ENCODE assay signal across 9 cellular contexts in the genomic region with DNA sequence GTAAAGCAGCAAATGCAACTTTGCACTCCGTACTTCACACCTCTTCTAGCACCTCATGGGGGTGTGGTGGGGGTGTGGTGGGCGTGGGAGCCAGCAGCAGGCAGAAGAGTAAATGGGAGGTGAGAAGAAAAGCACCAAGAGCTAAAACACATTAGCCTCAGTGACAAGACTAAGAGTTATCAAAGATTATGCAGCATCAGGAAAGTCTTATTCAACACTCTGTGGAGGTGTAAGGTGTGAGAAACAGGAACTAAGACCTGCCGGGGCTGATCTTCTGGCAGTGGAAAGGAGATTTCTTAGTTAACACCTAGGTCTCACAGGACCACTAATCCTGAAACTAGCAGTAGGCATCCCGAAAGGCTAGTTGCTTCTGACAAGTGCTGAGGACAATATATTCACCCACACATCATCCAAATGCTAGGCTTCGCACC. TPM values are rescaled to one million over a fixed set of nuclear protein-coding genes. Genes with fewer than 3 reads are reported as not detected.
DNase-seq lines count a peak whose midpoint lies in the region; ATAC-seq and TF ChIP-seq lines count a peak whose summit lies in the region.
"Had no signal": no experiment of that assay in that cellular context is flagged by ENCODE, and none has a peak within 500 bp of the region (broad histone marks: within the 10 kb centered on the region; RNA-seq: fewer than 3 reads in every experiment).

No MANE protein-coding gene starts in this region.

- ATAC-seq in CD4-positive, alpha-beta T cell (ENCODE audit: poor library complexity), result peak; percentile 21
- peak; percentile 68 for ATAC-seq in GM19328 (IDR thresholded peaks at IDR 0.05; ENCODE audit: unreplicated experiment)
- peak; percentile 78 for ATAC-seq in HG03097 (IDR thresholded peaks at IDR 0.05; ENCODE audit: low FRiP score, unreplicated experiment)
- ATAC-seq in activated naive CD4-positive, alpha-beta T cell treated with anti-CD3 and anti-CD28 coated beads, Interleukin-2, amount 50 U/mL, for 72 hours, result peak; percentile 68 to 85
- ATAC-seq: naive thymus-derived CD8-positive, alpha-beta T cell had no signal

- intact Hi-C loops in CD4-positive, alpha-beta T cell (cut with DNase I, micrococcal nuclease), result loop anchor here in 1 of 2 experiments (5.0 kb wide), 1 partner anchor 359 kb away; no protein-coding TSS in a partner anchor
- intact Hi-C loops in thyroid gland (cut with DNase I), result no loop called here

- H3K27me3 ChIP-seq in CD4-positive, alpha-beta T cell (ENCODE audit: control insufficient read depth, insufficient read depth, low read length), result no peaks in the 10 kb centered on the region
- no peaks in the 10 kb centered on the region for H3K27me3 ChIP-seq in thyroid gland

- no peaks in the 10 kb centered on the region for H3K27me3 Mint-ChIP-seq in CD4-positive, alpha-beta T cell

- no peaks in the 10 kb centered on the region for H3K36me3 ChIP-seq in thyroid gland

- no peak for DNase-seq in CD4-positive, alpha-beta T cell
- peak in 1 of 2 donors; percentile 44 for DNase-seq in activated naive CD4-positive, alpha-beta T cell treated with anti-CD3 and anti-CD28 coated beads, Interleukin-2, amount 50 U/mL, for 72 hours (ENCODE audit: low spot score in 2 of 2)
- DNase-seq in HuH-7 (ENCODE audit: low spot score), result no peak
- no peak for DNase-seq in thyroid gland
- DNase-seq in NCI-H187 treated with DMSO at 0.1 percent for 48 hours (lab: John Stamatoyannopoulos, UW), result no peak
- DNase-seq in AG08395 (ENCODE audit: low spot score), result no peak
- DNase-seq: naive thymus-derived CD8-positive, alpha-beta T cell had no signal

- no peak overlapping the region for H3K4me3 Mint-ChIP-seq in CD4-positive, alpha-beta T cell

- no peak overlapping the region for H3K27ac Mint-ChIP-seq in CD4-positive, alpha-beta T cell
- no peak overlapping the region for H3K27ac Mint-ChIP-seq in activated naive CD4-positive, alpha-beta T cell treated with anti-CD3 and anti-CD28 coated beads, Interleukin-2, amount 50 U/mL, for 72 hours

- no peaks in the 10 kb centered on the region for H3K36me3 Mint-ChIP-seq in CD4-positive, alpha-beta T cell (ENCODE audit: low read depth)
- no peaks in the 10 kb centered on the region for H3K36me3 Mint-ChIP-seq in activated naive CD4-positive, alpha-beta T cell treated with anti-CD3 and anti-CD28 coated beads, Interleukin-2, amount 50 U/mL, for 72 hours
- H3K36me3 Mint-ChIP-seq: naive thymus-derived CD8-positive, alpha-beta T cell had no signal

- H3K27ac ChIP-seq in CD4-positive, alpha-beta T cell (ENCODE audit: low read depth, low read length), result no peak overlapping the region
- H3K27ac ChIP-seq in thyroid gland, result no peak overlapping the region

- no peaks in the 10 kb centered on the region for H3K9me3 ChIP-seq in CD4-positive, alpha-beta T cell (ENCODE audit: control insufficient read depth, low read length)
- H3K9me3 ChIP-seq in thyroid gland, result no peaks in the 10 kb centered on the region

- H3K4me1 Mint-ChIP-seq in CD4-positive, alpha-beta T cell (ENCODE audit: low read depth), result peaks cover 59% of the 10 kb centered on the region

- H3K4me3 ChIP-seq in thyroid gland (replicated peaks in 1 of 3), result no peak overlapping the region

- WGBS in thyroid gland, 2 donors, result 87 to 91% methylated on average over 5 of the region's 5 CpGs

- CTCF ChIA-PET in CD4-positive, alpha-beta T cell (lab: Charles Lee), result no interaction called here

- POLR2A ChIA-PET in CD4-positive, alpha-beta T cell (lab: Charles Lee), result no interaction called here

- no peaks in the 10 kb centered on the region for H3K9me3 Mint-ChIP-seq in CD4-positive, alpha-beta T cell
- no peaks in the 10 kb centered on the region for H3K9me3 Mint-ChIP-seq in activated naive CD4-positive, alpha-beta T cell treated with anti-CD3 and anti-CD28 coated beads, Interleukin-2, amount 50 U/mL, for 72 hours
- H3K9me3 Mint-ChIP-seq: naive thymus-derived CD8-positive, alpha-beta T cell had no signal

- peaks cover 14 to 28% of the 10 kb centered on the region in 2 donors for H3K4me1 ChIP-seq in thyroid gland

- no peak for TF ChIP-seq CTCF in CD4-positive, alpha-beta T cell (IDR thresholded peaks at IDR 0.05)
- no peak for TF ChIP-seq CTCF in thyroid gland (IDR thresholded peaks at IDR 0.05)

- TF ChIP-seq POLR2A in thyroid gland (IDR thresholded peaks at IDR 0.05), result no peak

RNA-seq across cellular contexts. Expression of gene TGFBR3, which starts 9.9 kb away (rescaled TPM):
- total RNA-seq in CD4-positive, alpha-beta T cell, result 10 to 100 TPM; 31.5 to 36.6 TPM
- 1 to 10 TPM; 1.2 to 3.3 TPM for total RNA-seq in activated naive CD4-positive, alpha-beta T cell treated with anti-CD3 and anti-CD28 coated beads, Interleukin-2, amount 50 U/mL, for 72 hours
- total RNA-seq in thyroid gland, result 100 to 1,000 TPM in 2 of 4 donors, 10 to 100 TPM in 2; 37.2 to 223 (median 106) TPM

Comparison
In these comparisons a context has a peak if more than half of its experiments do, and no peak if none do; other contexts are left out.
1. ATAC-seq: peak in every context shown above with its lines; median percentile 78 in HG03097; 76 in activated naive CD4-positive, alpha-beta T cell treated with anti-CD3 and anti-CD28 coated beads, Interleukin-2, amount 50 U/mL, for 72 hours; 68 in GM19328; 21 in CD4-positive, alpha-beta T cell.
2. RNA of gene TGFBR3, which starts 9.9 kb away (total RNA-seq): 37.2 to 223 TPM in thyroid gland and 31.5 to 36.6 TPM in CD4-positive, alpha-beta T cell; 1.2 to 3.3 TPM in activated naive CD4-positive, alpha-beta T cell treated with anti-CD3 and anti-CD28 coated beads, Interleukin-2, amount 50 U/mL, for 72 hours; every median in the first group is over 4 times any median in the second.